In genomic region chr2:112480540-112481049, GRCh38 we compare ENCODE assay signal across 8 cellular contexts.
A peak's percentile ranks its signal among the peaks of the same experiment; 100 is the strongest.
DNase-seq lines count a peak whose midpoint lies in the region; ATAC-seq and TF ChIP-seq lines count a peak whose summit lies in the region.

No MANE protein-coding gene starts in this region.

- H3K9ac ChIP-seq in ES-I3 (ENCODE audit: low read depth, low read length): peak overlapping the region; percentile 50

- no peaks in the 10 kb centered on the region for H3K9me3 ChIP-seq in ES-I3 (ENCODE audit: control insufficient read depth, insufficient read depth, low read length)
- no peaks in the 10 kb centered on the region for H3K9me3 ChIP-seq in tibial artery

- intact Hi-C loops in tibial artery (cut with DNase I; ENCODE audit: low total_unique reads): loop anchor here (5.0 kb wide), 2 partner anchors 102 to 167 kb away; partner anchors contain the start of genes CHCHD5 and SLC20A1

- H3K4me1 ChIP-seq in ES-I3 (ENCODE audit: insufficient read depth, low read length) (0 out of 2 replicates have a peak, but pooled peaks cover 4% of the 10 kb centered on the region), tibial artery (peaks cover 0 to 29% (median 18%) of the 10 kb centered on the region in 4 donors)

- peak; percentile 45 for DNase-seq in NCI-H146 treated with DMSO at 0.1 percent for 48 hours (lab: John Stamatoyannopoulos, UW; ENCODE audit: unreplicated experiment)
- peak; percentile 6 for DNase-seq in medulla oblongata (ENCODE audit: extremely low spot score)
- DNase-seq in tibial artery: no peak
- no peak for DNase-seq in NCI-H2081 (lab: John Stamatoyannopoulos, UW)
- no peak for DNase-seq in NCI-H187 (lab: John Stamatoyannopoulos, UW)

- H3K4me3 ChIP-seq in tibial artery: peak overlapping the region; percentile 64 to 73

- H3K27ac ChIP-seq in angular gyrus (ENCODE audit: low read depth, low read length): peak overlapping the region; percentile 70
- peak overlapping the region; percentile 78 to 80 for H3K27ac ChIP-seq in tibial artery

- H3K27me3 ChIP-seq in tibial artery: no peaks in the 10 kb centered on the region

- H3K36me3 ChIP-seq in ES-I3 (ENCODE audit: insufficient read depth, low read length) (no peaks in the 10 kb centered on the region; the same call in 1 of the 2 replicates), tibial artery (no peaks in the 10 kb centered on the region)

- no peak for ATAC-seq in GM21737 (IDR thresholded peaks at IDR 0.05; ENCODE audit: unreplicated experiment)

- TF ChIP-seq CTCF in tibial artery (IDR thresholded peaks at IDR 0.05): no peak

Comparison
In these comparisons a context has a peak if more than half of its experiments do, and no peak if none do; other contexts are left out.
1. DNase-seq: peak in NCI-H146 treated with DMSO at 0.1 percent for 48 hours (single experiment) and medulla oblongata (single experiment); none in tibial artery (0 of 2), NCI-H2081 (0 of 2) and NCI-H187 (0 of 2).